ENCODE assay signal across 8 cellular contexts in genomic region chr7:106283831-106284515, GRCh38. TPM values are rescaled to one million over a fixed set of nuclear protein-coding genes. Genes with fewer than 3 reads are reported as not detected.
DNase-seq lines count a peak whose midpoint lies in the region; ATAC-seq and TF ChIP-seq lines count a peak whose summit lies in the region.

No MANE protein-coding gene starts in this region.

- H3K4me3 ChIP-seq in left lung = peak overlapping the region; percentile 65 to 77

- H3K9me3 ChIP-seq in ES-I3 (ENCODE audit: control insufficient read depth, insufficient read depth, low read length) (no peaks in the 10 kb centered on the region), left lung (no peaks in the 10 kb centered on the region)

- H3K4me1 ChIP-seq in ES-I3 (ENCODE audit: insufficient read depth, low read length) = 0 out of 2 replicates have a peak, but pooled peaks cover 5% of the 10 kb centered on the region
- H3K4me1 ChIP-seq in left lung = peaks cover 17 to 46% of the 10 kb centered on the region in 2 donors

- ATAC-seq in HG02610 (IDR thresholded peaks at IDR 0.05; ENCODE audit: unreplicated experiment) = peak; percentile 13
- ATAC-seq in left lung = peak; percentile 1

- TF ChIP-seq CTCF in left lung (IDR thresholded peaks at IDR 0.05) = no peak

- H3K9ac ChIP-seq in ES-I3 (ENCODE audit: low read depth, low read length) = peak overlapping the region; percentile 80

- peak overlapping the region; percentile 98 for H3K27ac ChIP-seq in left lung

- H3K36me3 ChIP-seq in ES-I3 (ENCODE audit: insufficient read depth, low read length) (no peaks in the 10 kb centered on the region), left lung (peaks cover 0 to 10% of the 10 kb centered on the region in 2 donors)

- no peaks in the 10 kb centered on the region for H3K27me3 ChIP-seq in left lung

- intact Hi-C loops in left lung (cut with DNase I) = no loop called here

- DNase-seq in NCI-H1694 treated with DMSO at 0.1 percent for 48 hours (lab: John Stamatoyannopoulos, UW) = peak; percentile 46
- DNase-seq in activated CD4-positive, alpha-beta T cell treated with anti-CD3 and anti-CD28 coated beads for 48 hours = peak; percentile 62
- DNase-seq in dedifferentiated amniotic fluid mesenchymal stem cell (ENCODE audit: extremely low spot score) = peak; percentile 23
- peak; percentile 50 to 85 for DNase-seq in left lung
- peak; percentile 48 for DNase-seq in stimulated activated CD4-positive, alpha-beta T cell treated with anti-CD3 and anti-CD28 coated beads, Interleukin-1b, Interleukin-23, amount 100 ng/mL, for 48 hours
- no peak for DNase-seq in OCI-M2 (lab: John Stamatoyannopoulos, UW; ENCODE audit: unreplicated experiment)

RNA-seq across cellular contexts. Expression of gene NAMPT, which starts 0.8 kb away (rescaled TPM):
- total RNA-seq in left lung = 100 to 1,000 TPM in 1 of 2 donors, 10 to 100 TPM in 1; 98.1 to 425 TPM
